12 cellular contexts compared by ENCODE assay signal in the genomic region with DNA sequence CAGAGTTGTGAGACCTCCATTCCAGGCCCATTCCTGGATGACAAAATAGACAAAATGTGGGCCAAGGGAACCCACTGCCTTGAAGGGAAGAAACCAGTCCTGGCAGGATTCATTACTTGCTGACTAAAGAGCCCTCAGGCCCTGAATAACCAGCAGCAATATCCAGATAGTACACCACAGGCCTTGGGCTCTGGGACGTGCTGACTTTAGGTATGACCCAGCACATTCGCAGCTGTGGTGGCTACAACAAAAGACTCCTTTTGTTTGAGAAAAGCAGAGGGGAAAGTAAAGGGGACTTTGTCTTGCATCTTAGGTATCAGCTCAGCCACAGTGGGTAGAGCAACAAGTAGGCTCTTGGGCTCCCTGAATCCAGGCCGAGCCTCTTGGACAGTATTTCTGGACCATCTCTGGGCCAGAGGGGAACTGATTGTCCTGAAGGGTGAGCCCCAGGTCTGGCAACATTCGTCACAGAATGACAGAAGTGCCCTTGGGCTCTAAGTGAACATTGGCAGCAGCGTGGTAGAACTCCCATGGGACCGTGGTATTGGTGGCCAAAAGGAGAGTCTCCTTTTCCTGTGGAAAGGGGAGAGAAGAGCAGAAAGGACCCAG.
A peak's percentile ranks its signal among the peaks of the same experiment; 100 is the strongest.
DNase-seq lines count a peak whose midpoint lies in the region; ATAC-seq and TF ChIP-seq lines count a peak whose summit lies in the region.
"Had no signal": no experiment of that assay in that cellular context is flagged by ENCODE, and none has a peak within 500 bp of the region (broad histone marks: within the 10 kb centered on the region; RNA-seq: fewer than 3 reads in every experiment).

No MANE protein-coding gene starts in this region.

- DNase-seq in MM.1S (peak; percentile 49), islet precursor cell (peak; percentile 74), psoas muscle (no peak), HK-2 (ENCODE audit: unreplicated experiment) (no peak)
- no peak for DNase-seq in central memory CD4-positive, alpha-beta T cell
- DNase-seq: activated naive CD8-positive, alpha-beta T cell treated with anti-CD3 and anti-CD28 coated beads, Interleukin-2, amount 50 U/mL, for 24 hours; lower lobe of right lung; NCI-H2029; SW 1271 had no signal

- peaks cover 14% of the 10 kb centered on the region for H3F3A ChIP-seq in MM.1S (ENCODE audit: insufficient read depth, low read length)

- ATAC-seq in GM18873 (IDR thresholded peaks at IDR 0.05; ENCODE audit: low FRiP score, unreplicated experiment): peak; percentile 27
- ATAC-seq in HG02610 (IDR thresholded peaks at IDR 0.05; ENCODE audit: unreplicated experiment): peak; percentile 30
- no peak for ATAC-seq in psoas muscle
- ATAC-seq: activated naive CD8-positive, alpha-beta T cell treated with anti-CD3 and anti-CD28 coated beads, Interleukin-2, amount 50 U/mL, for 24 hours; lower lobe of right lung had no signal

- H2AFZ ChIP-seq in MM.1S (ENCODE audit: low read length): peak overlapping the region; percentile 11; the same call in 1 of the 2 replicates

- no peaks in the 10 kb centered on the region for H3K9me2 ChIP-seq in MM.1S (replicated peaks; ENCODE audit: insufficient read depth, low read length)

- H3K27me3 ChIP-seq in MM.1S (replicated peaks; ENCODE audit: insufficient read depth, low read length) (no peaks in the 10 kb centered on the region), psoas muscle (ENCODE audit: insufficient read depth in 3 of 3, low read length in 2 of 3) (no peaks in the 10 kb centered on the region)

- WGBS in psoas muscle, 3 donors: 79 to 93% (median 82%) methylated on average over 6 of the region's 6 CpGs

- no peaks in the 10 kb centered on the region for H4K20me1 ChIP-seq in MM.1S (ENCODE audit: insufficient read depth, low read length)

- no peak overlapping the region for H3K4me3 ChIP-seq in MM.1S (ENCODE audit: low read length)
- H3K4me3 ChIP-seq in psoas muscle: no peak overlapping the region
- H3K4me3 ChIP-seq: lower lobe of right lung had no signal

- intact Hi-C loops in psoas muscle (cut with DNase I): no loop called here

- H3K4me1 ChIP-seq in MM.1S (ENCODE audit: low read length): peaks cover 18% of the 10 kb centered on the region
- no peaks in the 10 kb centered on the region for H3K4me1 ChIP-seq in psoas muscle
- H3K4me1 ChIP-seq: lower lobe of right lung had no signal

- H3K4me2 ChIP-seq in MM.1S (ENCODE audit: low read depth, low read length): peak overlapping the region; percentile 30; the same call in 1 of the 2 replicates

- H3K36me3 ChIP-seq in MM.1S (replicated peaks; ENCODE audit: insufficient read depth, low read length) (no peaks in the 10 kb centered on the region), psoas muscle (ENCODE audit: insufficient read depth in 1 of 2, low read depth in 1 of 2) (peaks cover 0 to 9% of the 10 kb centered on the region in 2 donors)

- no peak overlapping the region; the same call in 1 of the 2 replicates for H3K9ac ChIP-seq in MM.1S (ENCODE audit: low read length)

- TF ChIP-seq CTCF in MM.1S (IDR thresholded peaks at IDR 0.05; ENCODE audit: low read length): no peak
- no peak for TF ChIP-seq CTCF in psoas muscle (IDR thresholded peaks at IDR 0.05)

- H3K79me2 ChIP-seq in MM.1S (ENCODE audit: low read length): peaks cover 3% of the 10 kb centered on the region; the same call in 1 of the 2 replicates

- H3K27ac ChIP-seq in MM.1S (ENCODE audit: low read length): peak overlapping the region; percentile 84
- no peak overlapping the region for H3K27ac ChIP-seq in psoas muscle
- H3K27ac ChIP-seq: C4-2B, lower lobe of right lung had no signal

- H3K9me3 ChIP-seq in MM.1S (replicated peaks; ENCODE audit: insufficient read depth, low read length) (no peaks in the 10 kb centered on the region), psoas muscle (no peaks in the 10 kb centered on the region)
- H3K9me3 ChIP-seq: lower lobe of right lung had no signal

Comparison
In these comparisons a context has a peak if more than half of its experiments do, and no peak if none do; other contexts are left out.
1. ATAC-seq: peak in GM18873 (single experiment) and HG02610 (single experiment); none in psoas muscle (0 of 4).
2. DNase-seq: peak in MM.1S (single experiment) and islet precursor cell (single experiment); none in psoas muscle (0 of 2), central memory CD4-positive, alpha-beta T cell (single experiment) and HK-2 (single experiment).